8 cellular contexts compared by ENCODE assay signal in genomic region chr16:75116081-75116910, GRCh38. TPM values are rescaled to one million over a fixed set of nuclear protein-coding genes. Genes with fewer than 3 reads are reported as not detected.
A peak's percentile ranks its signal among the peaks of the same experiment; 100 is the strongest.
DNase-seq lines count a peak whose midpoint lies in the region; ATAC-seq, FAIRE-seq and TF ChIP-seq lines count a peak whose summit lies in the region.

TSS of gene LDHD (minus strand) at chr16:75116780. CDS start at chr16:75116720, 60 bp downstream.

- no peak for DNase-seq in activated T-cell treated with anti-CD3 and anti-CD28 coated beads, Interleukin-2, amount 50 U/mL, for 24 hours
- no peak for DNase-seq in activated T-cell treated with anti-CD3 and anti-CD28 coated beads, Interleukin-2, amount 50 U/mL, for 48 hours
- DNase-seq in SK-MEL-5 (ENCODE audit: low read depth, low spot score) (peak; percentile 72), endothelial cell of umbilical vein (ENCODE audit: low read depth, low spot score) (peak; percentile 37), medulla oblongata (ENCODE audit: extremely low spot score) (peak; percentile 94), tibial artery (peak; percentile 90 to 94), NCI-H1930 (lab: John Stamatoyannopoulos, UW) (no peak)

- H3K4me1 ChIP-seq in endothelial cell of umbilical vein (ENCODE audit: control insufficient read depth, extremely low read depth, insufficient read depth, low read length), result peaks cover 4% of the 10 kb centered on the region
- H3K4me1 ChIP-seq in tibial artery, result peaks cover 0 to 26% (median 20%) of the 10 kb centered on the region in 4 donors

- peaks cover under 1% of the 10 kb centered on the region for H3K9me3 Mint-ChIP-seq in activated T-cell treated with anti-CD3 and anti-CD28 coated beads, Interleukin-2, amount 50 U/mL, for 24 hours

- peaks cover 14% of the 10 kb centered on the region for H3K4me1 Mint-ChIP-seq in activated T-cell treated with anti-CD3 and anti-CD28 coated beads, Interleukin-2, amount 50 U/mL, for 24 hours (ENCODE audit: low read depth)

- H3K27me3 ChIP-seq in endothelial cell of umbilical vein (ENCODE audit: control insufficient read depth in 2 of 2, insufficient read depth in 2 of 2, low read length in 2 of 2) (no peaks in the 10 kb centered on the region), tibial artery (no peaks in the 10 kb centered on the region)

- peak; percentile 69 for FAIRE-seq in endothelial cell of umbilical vein (lab: Jason Lieb, UNC)

- H4K20me1 ChIP-seq in endothelial cell of umbilical vein (replicated peaks; ENCODE audit: control insufficient read depth, extremely low read depth, insufficient read depth, low read length), result no peaks in the 10 kb centered on the region

- in situ Hi-C loops in SK-MEL-5 (cut with HindIII; ENCODE audit: low pct_unique_long_range_greater_than_20kb, low sequenced_read_pairs), result no loop called here

- H3K27me3 Mint-ChIP-seq in activated T-cell treated with anti-CD3 and anti-CD28 coated beads, Interleukin-2, amount 50 U/mL, for 24 hours, result peaks cover 16% of the 10 kb centered on the region

- H3K36me3 Mint-ChIP-seq in activated T-cell treated with anti-CD3 and anti-CD28 coated beads, Interleukin-2, amount 50 U/mL, for 24 hours (ENCODE audit: low read depth), result no peaks in the 10 kb centered on the region

- H3K27ac Mint-ChIP-seq in activated T-cell treated with anti-CD3 and anti-CD28 coated beads, Interleukin-2, amount 50 U/mL, for 24 hours, result peak within 1 kb of the TSS; percentile 50

- no peak within 1 kb of the TSS for H3K9ac ChIP-seq in endothelial cell of umbilical vein (replicated peaks; ENCODE audit: extremely low read depth, insufficient read depth, low read length)

- no peak for ATAC-seq in HG02884 (IDR thresholded peaks at IDR 0.05; ENCODE audit: unreplicated experiment)

- CTCF ChIA-PET in endothelial cell of umbilical vein (lab: Charles Lee), result interaction anchor here (0.7 to 3.9 kb wide), 4 partner anchors 19 to 118 kb away, joined by 3 to 22 read pairs (median 4); partner anchors contain the start of gene ZNRF1

- no peak within 1 kb of the TSS for H3K4me2 ChIP-seq in endothelial cell of umbilical vein (ENCODE audit: insufficient read depth, low read length)

- H3K36me3 ChIP-seq in endothelial cell of umbilical vein (ENCODE audit: control insufficient read depth in 2 of 2, extremely low read depth in 1 of 2, insufficient read depth in 2 of 2, low read length in 2 of 2) (no peaks in the 10 kb centered on the region), tibial artery (peaks cover 0 to 17% (median 5%) of the 10 kb centered on the region in 3 donors)

- intact Hi-C loops in endothelial cell of umbilical vein (cut with micrococcal nuclease) (no loop called here), tibial artery (cut with DNase I; ENCODE audit: low total_unique reads) (no loop called here)

- TF ChIP-seq CTCF in endothelial cell of umbilical vein (IDR thresholded peaks at IDR 0.05; ENCODE audit: extremely low read depth in 1 of 2, insufficient read depth in 1 of 2, low read depth in 1 of 2, low read length in 2 of 2) (no peak), tibial artery (IDR thresholded peaks at IDR 0.05) (no peak)

- POLR2A ChIA-PET in endothelial cell of umbilical vein (lab: Charles Lee), result no interaction called here

- peak within 1 kb of the TSS; percentile 59 for H3K4me3 Mint-ChIP-seq in activated T-cell treated with anti-CD3 and anti-CD28 coated beads, Interleukin-2, amount 50 U/mL, for 24 hours

- no peaks in the 10 kb centered on the region for H3K9me1 ChIP-seq in endothelial cell of umbilical vein (replicated peaks; ENCODE audit: control insufficient read depth, extremely low read depth, insufficient read depth, low read length)

- no peak within 1 kb of the TSS for H3K27ac ChIP-seq in endothelial cell of umbilical vein (ENCODE audit: insufficient read depth, low read depth, low read length)
- H3K27ac ChIP-seq in tibial artery, result peak within 1 kb of the TSS; percentile 69 to 77

- dilution Hi-C loops in endothelial cell of umbilical vein (cut with MboI; ENCODE audit: extremely low pct_ligation_motif_present, low sequenced_read_pairs), result no loop called here

- H3K4me3 ChIP-seq in endothelial cell of umbilical vein (replicated peaks in 1 of 3; ENCODE audit: insufficient read depth in 1 of 3, low read depth in 1 of 3, low read length in 3 of 3) (no peak within 1 kb of the TSS), tibial artery (peak within 1 kb of the TSS; percentile 62 to 65)

- H2AFZ ChIP-seq in endothelial cell of umbilical vein (ENCODE audit: low read depth, low read length), result peak within 1 kb of the TSS; percentile 46

- no TSS peak for BruUV-seq in endothelial cell of umbilical vein (replicated peaks; lab: Mats Ljungman, UMichigan)

- H3K9me3 ChIP-seq in endothelial cell of umbilical vein (replicated peaks; ENCODE audit: control insufficient read depth, insufficient read depth, low read length) (no peaks in the 10 kb centered on the region), tibial artery (peaks cover 0 to 4% (median 0%) of the 10 kb centered on the region in 3 donors)

- no peaks in the 10 kb centered on the region for H3K79me2 ChIP-seq in endothelial cell of umbilical vein (ENCODE audit: control insufficient read depth, insufficient read depth, low read length)

- TF ChIP-seq POLR2A in endothelial cell of umbilical vein (IDR thresholded peaks at IDR 0.05; ENCODE audit: low read depth, low read length), result no peak

TF ChIP-seq in endothelial cell of umbilical vein, 7 proteins besides CTCF, POLR2A, EP300 and RAD21:
- TF ChIP-seq MAX (IDR thresholded peaks at IDR 0.05; ENCODE audit: insufficient read depth, insufficient read length) (no peak), JUN (IDR thresholded peaks at IDR 0.05; ENCODE audit: borderline replicate concordance, insufficient read depth, insufficient read length, low read depth) (no peak)

RNA-seq across cellular contexts. Expression of gene LDHD, which starts in this region (rescaled TPM):
- total RNA-seq in SK-MEL-5 (2014; rRNA removed; shearing (Covaris generic)), result 2.2 and 3.0 TPM in 2 replicates
- polyA plus RNA-seq in SK-MEL-5 (2015; cell fraction: cytosol; rRNA removed), result 5.1 and 7.3 TPM in 2 replicates
- polyA plus RNA-seq in SK-MEL-5 (2015; cell fraction: nucleus; rRNA removed), result 15.6 and 16.9 TPM in 2 replicates
- total RNA-seq in endothelial cell of umbilical vein, result not detected in 2 replicates
- 0.41 and 0.54 TPM in 2 replicates for polyA plus RNA-seq in endothelial cell of umbilical vein
- polyA plus RNA-seq in endothelial cell of umbilical vein (2011; cell fraction: cytosol; rRNA removed), result 0.19 and 0.41 TPM in 2 replicates
- 0.41 and 0.76 TPM in 2 replicates for polyA plus RNA-seq in endothelial cell of umbilical vein (2011; cell fraction: nucleus; rRNA removed)
- 0.13 and 0.63 TPM in 2 replicates for polyA plus RNA-seq in endothelial cell of umbilical vein (2012)
- polyA minus RNA-seq in endothelial cell of umbilical vein, result 0.12 and 0.15 TPM in 2 replicates
- polyA minus RNA-seq in endothelial cell of umbilical vein (2011; cell fraction: cytosol; rRNA and poly(A)+ RNA removed), result not detected
- not detected in 2 replicates for polyA minus RNA-seq in endothelial cell of umbilical vein (2011; cell fraction: nucleus; rRNA and poly(A)+ RNA removed)

Comparison
In these comparisons a context has a peak if more than half of its experiments do, and no peak if none do; other contexts are left out.
1. Peak in DNase-seq in endothelial cell of umbilical vein; RNA of the gene not detected or under 1 TPM.
2. DNase-seq: peak in SK-MEL-5 (single experiment), medulla oblongata (single experiment) and tibial artery (2 of 2); none in activated T-cell treated with anti-CD3 and anti-CD28 coated beads, Interleukin-2, amount 50 U/mL, for 24 hours (single experiment), activated T-cell treated with anti-CD3 and anti-CD28 coated beads, Interleukin-2, amount 50 U/mL, for 48 hours (0 of 2) and NCI-H1930 (0 of 2).
3. H3K4me3 ChIP-seq: peak in tibial artery (2 of 2); none in endothelial cell of umbilical vein (0 of 3).